ENCODE assay signal across 1 cellular context in the genomic region with DNA sequence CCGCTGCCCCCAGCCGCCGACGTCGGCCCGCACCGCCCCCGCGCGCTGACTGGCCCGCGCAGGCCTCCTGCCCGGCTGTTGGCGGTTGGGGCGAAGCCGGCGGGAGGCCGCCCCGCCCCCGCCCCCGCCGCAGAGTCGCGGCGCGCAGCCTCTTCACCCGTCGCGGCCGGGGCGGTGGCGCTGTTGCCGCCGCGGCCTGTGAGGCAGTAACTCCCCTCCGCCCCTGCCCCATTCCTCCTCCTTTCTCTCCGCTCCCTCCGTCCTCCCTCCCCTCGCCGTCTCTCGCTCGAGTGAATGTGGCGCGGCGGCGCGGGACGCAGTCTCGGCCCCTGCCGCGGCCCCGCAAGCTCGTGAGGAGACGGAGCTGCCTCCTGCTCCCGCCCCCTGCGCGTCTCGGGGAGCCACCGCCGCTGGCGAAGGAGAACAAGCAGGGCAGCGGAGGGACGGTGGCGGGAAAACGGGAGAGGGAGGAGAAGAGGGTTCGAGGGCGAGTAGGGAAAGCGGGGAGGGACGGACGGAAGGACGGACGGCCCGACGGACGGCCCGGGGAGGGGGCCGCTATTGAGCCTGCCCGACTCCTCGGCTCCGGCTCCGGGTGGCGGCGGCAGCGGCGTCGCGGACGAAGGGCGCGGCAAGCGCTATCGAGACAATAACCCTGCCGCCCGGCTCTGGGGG.
A peak's percentile ranks its signal among the peaks of the same experiment; 100 is the strongest.
TF ChIP-seq lines count a peak whose summit lies in the region.

No MANE protein-coding gene starts in this region.

TF ChIP-seq in GM12878, 131 proteins besides CTCF, POLR2A, EP300 and RAD21 (continued from another document and continues in another):
- TF ChIP-seq MXI1 (IDR thresholded peaks at IDR 0.05; ENCODE audit: low read depth, low read length) = no peak
- TF ChIP-seq, protein P1, sequence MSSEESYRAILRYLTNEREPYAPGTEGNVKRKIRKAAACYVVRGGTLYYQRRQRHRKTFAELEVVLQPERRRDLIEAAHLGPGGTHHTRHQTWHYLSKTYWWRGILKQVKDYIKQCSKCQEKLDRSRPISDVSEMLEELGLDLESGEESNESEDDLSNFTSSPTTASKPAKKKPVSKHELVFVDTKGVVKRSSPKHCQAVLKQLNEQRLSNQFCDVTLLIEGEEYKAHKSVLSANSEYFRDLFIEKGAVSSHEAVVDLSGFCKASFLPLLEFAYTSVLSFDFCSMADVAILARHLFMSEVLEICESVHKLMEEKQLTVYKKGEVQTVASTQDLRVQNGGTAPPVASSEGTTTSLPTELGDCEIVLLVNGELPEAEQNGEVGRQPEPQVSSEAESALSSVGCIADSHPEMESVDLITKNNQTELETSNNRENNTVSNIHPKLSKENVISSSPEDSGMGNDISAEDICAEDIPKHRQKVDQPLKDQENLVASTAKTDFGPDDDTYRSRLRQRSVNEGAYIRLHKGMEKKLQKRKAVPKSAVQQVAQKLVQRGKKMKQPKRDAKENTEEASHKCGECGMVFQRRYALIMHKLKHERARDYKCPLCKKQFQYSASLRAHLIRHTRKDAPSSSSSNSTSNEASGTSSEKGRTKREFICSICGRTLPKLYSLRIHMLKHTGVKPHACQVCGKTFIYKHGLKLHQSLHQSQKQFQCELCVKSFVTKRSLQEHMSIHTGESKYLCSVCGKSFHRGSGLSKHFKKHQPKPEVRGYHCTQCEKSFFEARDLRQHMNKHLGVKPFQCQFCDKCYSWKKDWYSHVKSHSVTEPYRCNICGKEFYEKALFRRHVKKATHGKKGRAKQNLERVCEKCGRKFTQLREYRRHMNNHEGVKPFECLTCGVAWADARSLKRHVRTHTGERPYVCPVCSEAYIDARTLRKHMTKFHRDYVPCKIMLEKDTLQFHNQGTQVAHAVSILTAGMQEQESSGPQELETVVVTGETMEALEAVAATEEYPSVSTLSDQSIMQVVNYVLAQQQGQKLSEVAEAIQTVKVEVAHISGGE (CRISPR knock-in tag; IDR thresholded peaks at IDR 0.05) = no peak
- no peak for TF ChIP-seq FOXM1 (IDR thresholded peaks at IDR 0.05; ENCODE audit: low read depth, low read length)
- peak in 1 of 2 experiments; percentile 98; a peak in 2 of 3 replicates for TF ChIP-seq EGR1 (IDR thresholded peaks at IDR 0.05; ENCODE audit: borderline replicate concordance in 1 of 2, low read depth in 2 of 2, low read length in 2 of 2)
- TF ChIP-seq, protein P2, sequence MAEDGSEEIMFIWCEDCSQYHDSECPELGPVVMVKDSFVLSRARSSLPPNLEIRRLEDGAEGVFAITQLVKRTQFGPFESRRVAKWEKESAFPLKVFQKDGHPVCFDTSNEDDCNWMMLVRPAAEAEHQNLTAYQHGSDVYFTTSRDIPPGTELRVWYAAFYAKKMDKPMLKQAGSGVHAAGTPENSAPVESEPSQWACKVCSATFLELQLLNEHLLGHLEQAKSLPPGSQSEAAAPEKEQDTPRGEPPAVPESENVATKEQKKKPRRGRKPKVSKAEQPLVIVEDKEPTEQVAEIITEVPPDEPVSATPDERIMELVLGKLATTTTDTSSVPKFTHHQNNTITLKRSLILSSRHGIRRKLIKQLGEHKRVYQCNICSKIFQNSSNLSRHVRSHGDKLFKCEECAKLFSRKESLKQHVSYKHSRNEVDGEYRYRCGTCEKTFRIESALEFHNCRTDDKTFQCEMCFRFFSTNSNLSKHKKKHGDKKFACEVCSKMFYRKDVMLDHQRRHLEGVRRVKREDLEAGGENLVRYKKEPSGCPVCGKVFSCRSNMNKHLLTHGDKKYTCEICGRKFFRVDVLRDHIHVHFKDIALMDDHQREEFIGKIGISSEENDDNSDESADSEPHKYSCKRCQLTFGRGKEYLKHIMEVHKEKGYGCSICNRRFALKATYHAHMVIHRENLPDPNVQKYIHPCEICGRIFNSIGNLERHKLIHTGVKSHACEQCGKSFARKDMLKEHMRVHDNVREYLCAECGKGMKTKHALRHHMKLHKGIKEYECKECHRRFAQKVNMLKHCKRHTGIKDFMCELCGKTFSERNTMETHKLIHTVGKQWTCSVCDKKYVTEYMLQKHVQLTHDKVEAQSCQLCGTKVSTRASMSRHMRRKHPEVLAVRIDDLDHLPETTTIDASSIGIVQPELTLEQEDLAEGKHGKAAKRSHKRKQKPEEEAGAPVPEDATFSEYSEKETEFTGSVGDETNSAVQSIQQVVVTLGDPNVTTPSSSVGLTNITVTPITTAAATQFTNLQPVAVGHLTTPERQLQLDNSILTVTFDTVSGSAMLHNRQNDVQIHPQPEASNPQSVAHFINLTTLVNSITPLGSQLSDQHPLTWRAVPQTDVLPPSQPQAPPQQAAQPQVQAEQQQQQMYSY (CRISPR knock-in tag; IDR thresholded peaks at IDR 0.05) = no peak
- no peak for TF ChIP-seq ASH2L (IDR thresholded peaks at IDR 0.05; ENCODE audit: borderline replicate concordance, low read depth)
- TF ChIP-seq, protein P3, sequence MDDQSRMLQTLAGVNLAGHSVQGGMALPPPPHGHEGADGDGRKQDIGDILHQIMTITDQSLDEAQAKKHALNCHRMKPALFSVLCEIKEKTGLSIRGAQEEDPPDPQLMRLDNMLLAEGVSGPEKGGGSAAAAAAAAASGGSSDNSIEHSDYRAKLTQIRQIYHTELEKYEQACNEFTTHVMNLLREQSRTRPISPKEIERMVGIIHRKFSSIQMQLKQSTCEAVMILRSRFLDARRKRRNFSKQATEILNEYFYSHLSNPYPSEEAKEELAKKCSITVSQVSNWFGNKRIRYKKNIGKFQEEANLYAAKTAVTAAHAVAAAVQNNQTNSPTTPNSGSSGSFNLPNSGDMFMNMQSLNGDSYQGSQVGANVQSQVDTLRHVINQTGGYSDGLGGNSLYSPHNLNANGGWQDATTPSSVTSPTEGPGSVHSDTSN (IDR thresholded peaks at IDR 0.05; ENCODE audit: insufficient replicate concordance, low read depth, low read length) = no peak
- TF ChIP-seq, protein P4, sequence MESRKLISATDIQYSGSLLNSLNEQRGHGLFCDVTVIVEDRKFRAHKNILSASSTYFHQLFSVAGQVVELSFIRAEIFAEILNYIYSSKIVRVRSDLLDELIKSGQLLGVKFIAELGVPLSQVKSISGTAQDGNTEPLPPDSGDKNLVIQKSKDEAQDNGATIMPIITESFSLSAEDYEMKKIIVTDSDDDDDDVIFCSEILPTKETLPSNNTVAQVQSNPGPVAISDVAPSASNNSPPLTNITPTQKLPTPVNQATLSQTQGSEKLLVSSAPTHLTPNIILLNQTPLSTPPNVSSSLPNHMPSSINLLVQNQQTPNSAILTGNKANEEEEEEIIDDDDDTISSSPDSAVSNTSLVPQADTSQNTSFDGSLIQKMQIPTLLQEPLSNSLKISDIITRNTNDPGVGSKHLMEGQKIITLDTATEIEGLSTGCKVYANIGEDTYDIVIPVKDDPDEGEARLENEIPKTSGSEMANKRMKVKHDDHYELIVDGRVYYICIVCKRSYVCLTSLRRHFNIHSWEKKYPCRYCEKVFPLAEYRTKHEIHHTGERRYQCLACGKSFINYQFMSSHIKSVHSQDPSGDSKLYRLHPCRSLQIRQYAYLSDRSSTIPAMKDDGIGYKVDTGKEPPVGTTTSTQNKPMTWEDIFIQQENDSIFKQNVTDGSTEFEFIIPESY (IDR thresholded peaks at IDR 0.05) = no peak
- peak; percentile 75 for TF ChIP-seq HDGF (IDR thresholded peaks at IDR 0.05)
- TF ChIP-seq CHD4 (IDR thresholded peaks at IDR 0.05) = no peak
- TF ChIP-seq MEF2A (IDR thresholded peaks at IDR 0.05; ENCODE audit: insufficient read depth, low read depth, low read length) = peak; percentile 51; the same call in 1 of the 2 replicates
- TF ChIP-seq TCF12 (IDR thresholded peaks at IDR 0.05; ENCODE audit: low read depth, low read length) = 0 out of 2 replicates have a peak, but pooled peaks have one; percentile 10
- TF ChIP-seq CREB1 (IDR thresholded peaks at IDR 0.05; ENCODE audit: low read depth) = 0 out of 2 replicates have a peak, but pooled peaks have one; percentile 19
- no peak for TF ChIP-seq RBBP5 (conservative IDR thresholded peaks at IDR 0.05)
- TF ChIP-seq BACH1 (IDR thresholded peaks at IDR 0.05; ENCODE audit: borderline replicate concordance) = peak; percentile 79
- no peak for TF ChIP-seq WRNIP1 (IDR thresholded peaks at IDR 0.05; ENCODE audit: borderline replicate concordance, low read depth, low read length)
- TF ChIP-seq, protein P5, sequence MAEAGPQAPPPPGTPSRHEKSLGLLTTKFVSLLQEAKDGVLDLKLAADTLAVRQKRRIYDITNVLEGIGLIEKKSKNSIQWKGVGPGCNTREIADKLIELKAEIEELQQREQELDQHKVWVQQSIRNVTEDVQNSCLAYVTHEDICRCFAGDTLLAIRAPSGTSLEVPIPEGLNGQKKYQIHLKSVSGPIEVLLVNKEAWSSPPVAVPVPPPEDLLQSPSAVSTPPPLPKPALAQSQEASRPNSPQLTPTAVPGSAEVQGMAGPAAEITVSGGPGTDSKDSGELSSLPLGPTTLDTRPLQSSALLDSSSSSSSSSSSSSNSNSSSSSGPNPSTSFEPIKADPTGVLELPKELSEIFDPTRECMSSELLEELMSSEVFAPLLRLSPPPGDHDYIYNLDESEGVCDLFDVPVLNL (IDR thresholded peaks at IDR 0.05; ENCODE audit: low read depth, low read length) = no peak
- 0 out of 2 replicates have a peak, but pooled peaks have one; percentile 50 for TF ChIP-seq RUNX3 (IDR thresholded peaks at IDR 0.05; ENCODE audit: low read length)
- TF ChIP-seq YY1 (IDR thresholded peaks at IDR 0.05; ENCODE audit: low read depth, low read length) = peak; percentile 59; the same call in 1 of the 2 replicates
- no peak; the same call in none of the 2 replicates for TF ChIP-seq LARP7 (IDR thresholded peaks at IDR 0.05)
- TF ChIP-seq, protein P6, sequence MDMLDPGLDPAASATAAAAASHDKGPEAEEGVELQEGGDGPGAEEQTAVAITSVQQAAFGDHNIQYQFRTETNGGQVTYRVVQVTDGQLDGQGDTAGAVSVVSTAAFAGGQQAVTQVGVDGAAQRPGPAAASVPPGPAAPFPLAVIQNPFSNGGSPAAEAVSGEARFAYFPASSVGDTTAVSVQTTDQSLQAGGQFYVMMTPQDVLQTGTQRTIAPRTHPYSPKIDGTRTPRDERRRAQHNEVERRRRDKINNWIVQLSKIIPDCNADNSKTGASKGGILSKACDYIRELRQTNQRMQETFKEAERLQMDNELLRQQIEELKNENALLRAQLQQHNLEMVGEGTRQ (IDR thresholded peaks at IDR 0.05; ENCODE audit: borderline replicate concordance, low read depth, low read length) = no peak
- TF ChIP-seq, protein P7, sequence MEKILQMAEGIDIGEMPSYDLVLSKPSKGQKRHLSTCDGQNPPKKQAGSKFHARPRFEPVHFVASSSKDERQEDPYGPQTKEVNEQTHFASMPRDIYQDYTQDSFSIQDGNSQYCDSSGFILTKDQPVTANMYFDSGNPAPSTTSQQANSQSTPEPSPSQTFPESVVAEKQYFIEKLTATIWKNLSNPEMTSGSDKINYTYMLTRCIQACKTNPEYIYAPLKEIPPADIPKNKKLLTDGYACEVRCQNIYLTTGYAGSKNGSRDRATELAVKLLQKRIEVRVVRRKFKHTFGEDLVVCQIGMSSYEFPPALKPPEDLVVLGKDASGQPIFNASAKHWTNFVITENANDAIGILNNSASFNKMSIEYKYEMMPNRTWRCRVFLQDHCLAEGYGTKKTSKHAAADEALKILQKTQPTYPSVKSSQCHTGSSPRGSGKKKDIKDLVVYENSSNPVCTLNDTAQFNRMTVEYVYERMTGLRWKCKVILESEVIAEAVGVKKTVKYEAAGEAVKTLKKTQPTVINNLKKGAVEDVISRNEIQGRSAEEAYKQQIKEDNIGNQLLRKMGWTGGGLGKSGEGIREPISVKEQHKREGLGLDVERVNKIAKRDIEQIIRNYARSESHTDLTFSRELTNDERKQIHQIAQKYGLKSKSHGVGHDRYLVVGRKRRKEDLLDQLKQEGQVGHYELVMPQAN (conservative IDR thresholded peaks at IDR 0.05) = no peak; the same call in 1 of the 2 replicates
- TF ChIP-seq, protein P8, sequence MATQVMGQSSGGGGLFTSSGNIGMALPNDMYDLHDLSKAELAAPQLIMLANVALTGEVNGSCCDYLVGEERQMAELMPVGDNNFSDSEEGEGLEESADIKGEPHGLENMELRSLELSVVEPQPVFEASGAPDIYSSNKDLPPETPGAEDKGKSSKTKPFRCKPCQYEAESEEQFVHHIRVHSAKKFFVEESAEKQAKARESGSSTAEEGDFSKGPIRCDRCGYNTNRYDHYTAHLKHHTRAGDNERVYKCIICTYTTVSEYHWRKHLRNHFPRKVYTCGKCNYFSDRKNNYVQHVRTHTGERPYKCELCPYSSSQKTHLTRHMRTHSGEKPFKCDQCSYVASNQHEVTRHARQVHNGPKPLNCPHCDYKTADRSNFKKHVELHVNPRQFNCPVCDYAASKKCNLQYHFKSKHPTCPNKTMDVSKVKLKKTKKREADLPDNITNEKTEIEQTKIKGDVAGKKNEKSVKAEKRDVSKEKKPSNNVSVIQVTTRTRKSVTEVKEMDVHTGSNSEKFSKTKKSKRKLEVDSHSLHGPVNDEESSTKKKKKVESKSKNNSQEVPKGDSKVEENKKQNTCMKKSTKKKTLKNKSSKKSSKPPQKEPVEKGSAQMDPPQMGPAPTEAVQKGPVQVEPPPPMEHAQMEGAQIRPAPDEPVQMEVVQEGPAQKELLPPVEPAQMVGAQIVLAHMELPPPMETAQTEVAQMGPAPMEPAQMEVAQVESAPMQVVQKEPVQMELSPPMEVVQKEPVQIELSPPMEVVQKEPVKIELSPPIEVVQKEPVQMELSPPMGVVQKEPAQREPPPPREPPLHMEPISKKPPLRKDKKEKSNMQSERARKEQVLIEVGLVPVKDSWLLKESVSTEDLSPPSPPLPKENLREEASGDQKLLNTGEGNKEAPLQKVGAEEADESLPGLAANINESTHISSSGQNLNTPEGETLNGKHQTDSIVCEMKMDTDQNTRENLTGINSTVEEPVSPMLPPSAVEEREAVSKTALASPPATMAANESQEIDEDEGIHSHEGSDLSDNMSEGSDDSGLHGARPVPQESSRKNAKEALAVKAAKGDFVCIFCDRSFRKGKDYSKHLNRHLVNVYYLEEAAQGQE (IDR thresholded peaks at IDR 0.05; ENCODE audit: low read depth, low read length) = no peak
- no peak for TF ChIP-seq BRCA1 (IDR thresholded peaks at IDR 0.05; ENCODE audit: low read depth, low read length)
- TF ChIP-seq, protein P9, sequence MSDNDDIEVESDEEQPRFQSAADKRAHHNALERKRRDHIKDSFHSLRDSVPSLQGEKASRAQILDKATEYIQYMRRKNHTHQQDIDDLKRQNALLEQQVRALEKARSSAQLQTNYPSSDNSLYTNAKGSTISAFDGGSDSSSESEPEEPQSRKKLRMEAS (IDR thresholded peaks at IDR 0.05; ENCODE audit: low read depth, low read length) = peak; percentile 58; the same call in 1 of the 2 replicates
- TF ChIP-seq, protein P10, sequence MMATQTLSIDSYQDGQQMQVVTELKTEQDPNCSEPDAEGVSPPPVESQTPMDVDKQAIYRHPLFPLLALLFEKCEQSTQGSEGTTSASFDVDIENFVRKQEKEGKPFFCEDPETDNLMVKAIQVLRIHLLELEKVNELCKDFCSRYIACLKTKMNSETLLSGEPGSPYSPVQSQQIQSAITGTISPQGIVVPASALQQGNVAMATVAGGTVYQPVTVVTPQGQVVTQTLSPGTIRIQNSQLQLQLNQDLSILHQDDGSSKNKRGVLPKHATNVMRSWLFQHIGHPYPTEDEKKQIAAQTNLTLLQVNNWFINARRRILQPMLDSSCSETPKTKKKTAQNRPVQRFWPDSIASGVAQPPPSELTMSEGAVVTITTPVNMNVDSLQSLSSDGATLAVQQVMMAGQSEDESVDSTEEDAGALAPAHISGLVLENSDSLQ (IDR thresholded peaks at IDR 0.05) = peak; percentile 21; the same call in 1 of the 2 replicates
- TF ChIP-seq ZNF217 (IDR thresholded peaks at IDR 0.05) = peak; percentile 19; the same call in 1 of the 2 replicates
- peak; percentile 63; the same call in 1 of the 2 replicates for TF ChIP-seq IKZF1 (conservative IDR thresholded peaks at IDR 0.05)
- TF ChIP-seq NFYA (IDR thresholded peaks at IDR 0.05; ENCODE audit: borderline replicate concordance, low read depth, low read length) = no peak
- TF ChIP-seq ESRRA (IDR thresholded peaks at IDR 0.05; ENCODE audit: low read length) = no peak
- TF ChIP-seq TAF1 (IDR thresholded peaks at IDR 0.05; ENCODE audit: borderline replicate concordance, low read depth, low read length) = no peak; the same call in 1 of the 2 replicates
